9 cellular contexts compared by ENCODE assay signal in the genomic region with DNA sequence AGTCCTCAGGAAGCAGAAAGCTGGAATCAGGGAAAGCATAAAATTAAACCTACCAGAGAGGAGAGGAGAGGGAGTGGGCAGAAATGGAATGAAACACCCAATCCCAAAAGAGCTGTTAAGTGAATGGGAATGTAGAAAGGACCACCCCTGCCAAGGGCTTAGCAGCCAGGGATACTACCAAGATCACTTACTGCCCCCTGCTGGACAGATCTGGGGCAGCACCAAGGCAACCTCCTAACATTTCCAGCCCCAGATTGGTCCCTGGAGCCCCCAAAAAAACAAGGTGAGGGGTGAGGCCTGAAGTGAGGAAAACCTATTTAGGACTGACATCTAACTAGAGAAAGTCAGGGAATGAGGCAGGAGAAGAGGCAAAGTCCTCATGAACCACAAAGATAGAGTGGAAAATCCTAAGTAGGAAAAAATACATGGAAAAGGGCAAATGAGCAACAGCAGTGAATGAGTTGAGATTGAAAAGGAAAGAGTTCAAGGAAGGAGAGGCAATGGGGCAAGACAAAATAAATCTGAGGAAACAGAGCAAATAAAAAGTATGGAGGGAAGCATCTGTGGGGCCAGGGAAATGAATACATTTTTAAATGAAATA. TPM values are rescaled to one million over a fixed set of nuclear protein-coding genes. Genes with fewer than 3 reads are reported as not detected.
A peak's percentile ranks its signal among the peaks of the same experiment; 100 is the strongest.
DNase-seq lines count a peak whose midpoint lies in the region; ATAC-seq and TF ChIP-seq lines count a peak whose summit lies in the region.
"Had no signal": no experiment of that assay in that cellular context is flagged by ENCODE, and none has a peak within 500 bp of the region (broad histone marks: within the 10 kb centered on the region; RNA-seq: fewer than 3 reads in every experiment).

No MANE protein-coding gene starts in this region.

- H3K9ac ChIP-seq in DND-41 (ENCODE audit: low read depth, low read length) = no peak overlapping the region

- peaks cover 5% of the 10 kb centered on the region; the same call in 1 of the 2 replicates for H3K4me1 ChIP-seq in DND-41 (ENCODE audit: insufficient read depth, low read length)
- H3K4me1 ChIP-seq in uterus = no peaks in the 10 kb centered on the region

- intact Hi-C loops in Right ventricle myocardium inferior (cut with DNase I) = loop anchor here (2.0 to 10.0 kb wide), 2 partner anchors 58 to 84 kb away; a partner anchor contains a TSS
- intact Hi-C loops in uterus (cut with DNase I; ENCODE audit: low total_unique reads) = no loop called here

- no peak overlapping the region for H2AFZ ChIP-seq in DND-41 (ENCODE audit: low read depth, low read length)

- ATAC-seq in DND-41 (ENCODE audit: insufficient read depth, low read depth) (peak; percentile 86), SK-N-SH treated with all-trans-retinoic acid at 6 μM for 48 hours (peak; percentile 91), Right ventricle myocardium inferior (peak; percentile 67), HG02970 (IDR thresholded peaks at IDR 0.05; ENCODE audit: low FRiP score, unreplicated experiment) (no peak)

- peak; percentile 77 for DNase-seq in DND-41
- peak; percentile 26 for DNase-seq in KG1 (lab: John Stamatoyannopoulos, UW)
- peak; percentile 82 for DNase-seq in activated naive CD4-positive, alpha-beta T cell treated with anti-CD3 and anti-CD28 coated beads, Interleukin-2, amount 50 U/mL, for 16 hours
- DNase-seq in Right ventricle myocardium inferior (ENCODE audit: missing footprints) = peak; percentile 71
- peak; percentile 79 for DNase-seq in progenitor cell of endocrine pancreas (ENCODE audit: low spot score, unreplicated experiment)
- peak; percentile 69 to 74 for DNase-seq in uterus

- H3K79me2 ChIP-seq in DND-41 (ENCODE audit: insufficient read depth, low read length) = peaks cover 9% of the 10 kb centered on the region

- peaks cover 92% of the 10 kb centered on the region for H3K36me3 ChIP-seq in DND-41 (ENCODE audit: insufficient read depth, low read length)
- H3K36me3 ChIP-seq in uterus = no peaks in the 10 kb centered on the region

- no peaks in the 10 kb centered on the region for H3K9me3 Mint-ChIP-seq in progenitor cell of endocrine pancreas (ENCODE audit: low read depth)
- H3K9me3 Mint-ChIP-seq: dendritic cell treated with granulocyte-macrophage colony-stimulating factor and Interleukin-4, amounts not matched to agents 40 ng/mL and 50 ng/mL, for 4 days had no signal

- no peak overlapping the region for H3K4me3 ChIP-seq in DND-41 (ENCODE audit: low read depth in 1 of 2, low read length in 2 of 2)
- H3K4me3 ChIP-seq in uterus = no peak overlapping the region

- H3K27ac Mint-ChIP-seq in progenitor cell of endocrine pancreas = no peak overlapping the region
- H3K27ac Mint-ChIP-seq: dendritic cell treated with granulocyte-macrophage colony-stimulating factor and Interleukin-4, amounts not matched to agents 40 ng/mL and 50 ng/mL, for 4 days had no signal

- peaks cover 19% of the 10 kb centered on the region for H3K36me3 Mint-ChIP-seq in progenitor cell of endocrine pancreas (ENCODE audit: insufficient read depth)

- no peak overlapping the region for H3K4me3 Mint-ChIP-seq in progenitor cell of endocrine pancreas (ENCODE audit: low read depth)
- H3K4me3 Mint-ChIP-seq: dendritic cell treated with granulocyte-macrophage colony-stimulating factor and Interleukin-4, amounts not matched to agents 40 ng/mL and 50 ng/mL, for 4 days had no signal

- H3K27me3 ChIP-seq in DND-41 (ENCODE audit: insufficient read depth, low read length, poor library complexity) (no peaks in the 10 kb centered on the region), uterus (no peaks in the 10 kb centered on the region)

- H3K4me2 ChIP-seq in DND-41 (ENCODE audit: insufficient read depth, low read length) = no peak overlapping the region

- no peaks in the 10 kb centered on the region for H3K27me3 Mint-ChIP-seq in progenitor cell of endocrine pancreas
- H3K27me3 Mint-ChIP-seq: dendritic cell treated with granulocyte-macrophage colony-stimulating factor and Interleukin-4, amounts not matched to agents 40 ng/mL and 50 ng/mL, for 4 days had no signal

- no peaks in the 10 kb centered on the region for H3K4me1 Mint-ChIP-seq in progenitor cell of endocrine pancreas (ENCODE audit: low read depth)

- peak; percentile 95 for TF ChIP-seq CTCF in DND-41 (IDR thresholded peaks at IDR 0.05; ENCODE audit: borderline replicate concordance, extremely low read depth, low read length, poor library complexity, severe bottlenecking)
- TF ChIP-seq CTCF in progenitor cell of endocrine pancreas (IDR thresholded peaks at IDR 0.05; ENCODE audit: unreplicated experiment) = peak; percentile 93
- TF ChIP-seq CTCF in uterus (IDR thresholded peaks at IDR 0.05) = peak; percentile 59 to 86 (median 66)

- no peak for TF ChIP-seq POLR2A in uterus (IDR thresholded peaks at IDR 0.05)

- H3K27ac ChIP-seq in DND-41 (ENCODE audit: low read length) = no peak overlapping the region
- H3K27ac ChIP-seq in uterus = no peak overlapping the region

- peaks cover 47% of the 10 kb centered on the region for H4K20me1 ChIP-seq in DND-41 (ENCODE audit: insufficient read depth, low read length)

- H3K9me3 ChIP-seq in DND-41 (ENCODE audit: insufficient read depth, low read length, severe bottlenecking) (no peaks in the 10 kb centered on the region), uterus (no peaks in the 10 kb centered on the region)

TF ChIP-seq in SK-N-SH treated with all-trans-retinoic acid at 6 μM for 48 hours, 23 proteins besides CTCF, POLR2A, EP300 and RAD21:
- TF ChIP-seq, protein P1, sequence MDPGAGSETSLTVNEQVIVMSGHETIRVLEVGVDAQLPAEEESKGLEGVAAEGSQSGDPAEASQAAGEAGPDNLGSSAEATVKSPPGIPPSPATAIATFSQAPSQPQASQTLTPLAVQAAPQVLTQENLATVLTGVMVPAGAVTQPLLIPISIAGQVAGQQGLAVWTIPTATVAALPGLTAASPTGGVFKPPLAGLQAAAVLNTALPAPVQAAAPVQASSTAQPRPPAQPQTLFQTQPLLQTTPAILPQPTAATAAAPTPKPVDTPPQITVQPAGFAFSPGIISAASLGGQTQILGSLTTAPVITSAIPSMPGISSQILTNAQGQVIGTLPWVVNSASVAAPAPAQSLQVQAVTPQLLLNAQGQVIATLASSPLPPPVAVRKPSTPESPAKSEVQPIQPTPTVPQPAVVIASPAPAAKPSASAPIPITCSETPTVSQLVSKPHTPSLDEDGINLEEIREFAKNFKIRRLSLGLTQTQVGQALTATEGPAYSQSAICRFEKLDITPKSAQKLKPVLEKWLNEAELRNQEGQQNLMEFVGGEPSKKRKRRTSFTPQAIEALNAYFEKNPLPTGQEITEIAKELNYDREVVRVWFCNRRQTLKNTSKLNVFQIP (CRISPR knock-in tag; IDR thresholded peaks at IDR 0.05; ENCODE audit: borderline replicate concordance, low read depth) = no peak
- TF ChIP-seq ARNTL (CRISPR knock-in tag; IDR thresholded peaks at IDR 0.05; ENCODE audit: borderline replicate concordance, low read depth) (no peak), CSDC2 (CRISPR knock-in tag; IDR thresholded peaks at IDR 0.05) (no peak), TOX (CRISPR knock-in tag; IDR thresholded peaks at IDR 0.05; ENCODE audit: borderline replicate concordance) (no peak), PPARA (CRISPR knock-in tag; IDR thresholded peaks at IDR 0.05; ENCODE audit: borderline replicate concordance) (no peak), BACH2 (CRISPR knock-in tag; IDR thresholded peaks at IDR 0.05; ENCODE audit: borderline replicate concordance) (no peak), GLIS3 (CRISPR knock-in tag; IDR thresholded peaks at IDR 0.05) (no peak)
- TF ChIP-seq, protein P2, sequence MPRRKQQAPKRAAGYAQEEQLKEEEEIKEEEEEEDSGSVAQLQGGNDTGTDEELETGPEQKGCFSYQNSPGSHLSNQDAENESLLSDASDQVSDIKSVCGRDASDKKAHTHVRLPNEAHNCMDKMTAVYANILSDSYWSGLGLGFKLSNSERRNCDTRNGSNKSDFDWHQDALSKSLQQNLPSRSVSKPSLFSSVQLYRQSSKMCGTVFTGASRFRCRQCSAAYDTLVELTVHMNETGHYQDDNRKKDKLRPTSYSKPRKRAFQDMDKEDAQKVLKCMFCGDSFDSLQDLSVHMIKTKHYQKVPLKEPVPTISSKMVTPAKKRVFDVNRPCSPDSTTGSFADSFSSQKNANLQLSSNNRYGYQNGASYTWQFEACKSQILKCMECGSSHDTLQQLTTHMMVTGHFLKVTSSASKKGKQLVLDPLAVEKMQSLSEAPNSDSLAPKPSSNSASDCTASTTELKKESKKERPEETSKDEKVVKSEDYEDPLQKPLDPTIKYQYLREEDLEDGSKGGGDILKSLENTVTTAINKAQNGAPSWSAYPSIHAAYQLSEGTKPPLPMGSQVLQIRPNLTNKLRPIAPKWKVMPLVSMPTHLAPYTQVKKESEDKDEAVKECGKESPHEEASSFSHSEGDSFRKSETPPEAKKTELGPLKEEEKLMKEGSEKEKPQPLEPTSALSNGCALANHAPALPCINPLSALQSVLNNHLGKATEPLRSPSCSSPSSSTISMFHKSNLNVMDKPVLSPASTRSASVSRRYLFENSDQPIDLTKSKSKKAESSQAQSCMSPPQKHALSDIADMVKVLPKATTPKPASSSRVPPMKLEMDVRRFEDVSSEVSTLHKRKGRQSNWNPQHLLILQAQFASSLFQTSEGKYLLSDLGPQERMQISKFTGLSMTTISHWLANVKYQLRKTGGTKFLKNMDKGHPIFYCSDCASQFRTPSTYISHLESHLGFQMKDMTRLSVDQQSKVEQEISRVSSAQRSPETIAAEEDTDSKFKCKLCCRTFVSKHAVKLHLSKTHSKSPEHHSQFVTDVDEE (CRISPR knock-in tag; IDR thresholded peaks at IDR 0.05) = no peak

RNA-seq across cellular contexts. Expression of a gene that starts 11.2 kb away (rescaled TPM):
- total RNA-seq in Right ventricle myocardium inferior (3.7 TPM), progenitor cell of endocrine pancreas (21.9 and 22.5 TPM in 2 replicates), uterus (10 to 100 TPM in 1 of 4 donors, 1 to 10 TPM in 3; 1.2 to 22.0 (median 5.5) TPM)

RNA-seq across cellular contexts. Expression of a gene that starts 20.8 kb away (rescaled TPM):
- total RNA-seq in Right ventricle myocardium inferior = 49.6 TPM
- 135 and 149 TPM in 2 replicates for total RNA-seq in progenitor cell of endocrine pancreas
- total RNA-seq in uterus = 100 to 1,000 TPM in 1 of 4 donors, 10 to 100 TPM in 2, 1 to 10 TPM in 1; 6.9 to 117 (median 29.7) TPM

RNA-seq across cellular contexts. Expression of a gene that starts 35.1 kb away (rescaled TPM):
- total RNA-seq in Right ventricle myocardium inferior (0.43 TPM), progenitor cell of endocrine pancreas (0.17 TPM in 1 of 2 replicates, not detected in the other), uterus (under 1 TPM in 1 of 4 donors, not detected in 3; 0.35 TPM)

RNA-seq across cellular contexts. Expression of a gene that starts 41.6 kb away (rescaled TPM):
- total RNA-seq in Right ventricle myocardium inferior (not detected), progenitor cell of endocrine pancreas (not detected in 2 replicates), uterus (not detected)

Comparison
In these comparisons a context has a peak if more than half of its experiments do, and no peak if none do; other contexts are left out.
1. DNase-seq: peak in every context shown above with its lines; median percentile 82 in activated naive CD4-positive, alpha-beta T cell treated with anti-CD3 and anti-CD28 coated beads, Interleukin-2, amount 50 U/mL, for 16 hours; 79 in progenitor cell of endocrine pancreas; 77 in DND-41; 72 in uterus; 71 in Right ventricle myocardium inferior; 26 in KG1.